ENCODE assay signal across 8 cellular contexts in genomic region chr2:201127570-201127969, GRCh38. TPM values are rescaled to one million over a fixed set of nuclear protein-coding genes. Genes with fewer than 3 reads are reported as not detected.
DNase-seq lines count a peak whose midpoint lies in the region; ATAC-seq and TF ChIP-seq lines count a peak whose summit lies in the region.

No MANE protein-coding gene starts in this region.

- H4K20me1 ChIP-seq in MM.1S (ENCODE audit: insufficient read depth, low read length), result no peaks in the 10 kb centered on the region

- H3K36me3 Mint-ChIP-seq in activated naive CD8-positive, alpha-beta T cell treated with anti-CD3 and anti-CD28 coated beads for 36 hours, result peaks cover 67% of the 10 kb centered on the region

- ATAC-seq in GM18517 (IDR thresholded peaks at IDR 0.05; ENCODE audit: unreplicated experiment), result no peak

- H3K9me3 Mint-ChIP-seq in activated naive CD8-positive, alpha-beta T cell treated with anti-CD3 and anti-CD28 coated beads for 36 hours, result no peaks in the 10 kb centered on the region

- H3K79me2 ChIP-seq in MM.1S (ENCODE audit: low read length), result peaks cover 85% of the 10 kb centered on the region

- H3F3A ChIP-seq in MM.1S (ENCODE audit: insufficient read depth, low read length), result peaks cover 72% of the 10 kb centered on the region

- TF ChIP-seq CTCF in MM.1S (IDR thresholded peaks at IDR 0.05; ENCODE audit: low read length), result no peak

- H3K27me3 ChIP-seq in MM.1S (replicated peaks; ENCODE audit: insufficient read depth, low read length), result no peaks in the 10 kb centered on the region
- no peaks in the 10 kb centered on the region for H3K27me3 ChIP-seq in skeletal muscle satellite cell (ENCODE audit: control insufficient read depth, insufficient read depth, low read length)

- H3K27me3 Mint-ChIP-seq in activated naive CD8-positive, alpha-beta T cell treated with anti-CD3 and anti-CD28 coated beads for 36 hours, result no peaks in the 10 kb centered on the region

- H3K9ac ChIP-seq in MM.1S (ENCODE audit: low read length) (peak overlapping the region; percentile 97), skeletal muscle satellite cell (ENCODE audit: low read depth, low read length) (peak overlapping the region; percentile 86)

- H3K9me2 ChIP-seq in MM.1S (replicated peaks; ENCODE audit: insufficient read depth, low read length), result no peaks in the 10 kb centered on the region

- H3K27ac Mint-ChIP-seq in activated naive CD8-positive, alpha-beta T cell treated with anti-CD3 and anti-CD28 coated beads for 36 hours, result peak overlapping the region; percentile 90

- H3K4me1 ChIP-seq in MM.1S (ENCODE audit: low read length), result peaks cover 84% of the 10 kb centered on the region
- peaks cover 93% of the 10 kb centered on the region for H3K4me1 ChIP-seq in skeletal muscle satellite cell (ENCODE audit: control insufficient read depth, insufficient read depth, low read length)

- H3K27ac ChIP-seq in MM.1S (ENCODE audit: low read length), result peak overlapping the region; percentile 96

- H3K36me3 ChIP-seq in MM.1S (replicated peaks; ENCODE audit: insufficient read depth, low read length), result no peaks in the 10 kb centered on the region; the same call in 1 of the 2 replicates
- peaks cover 8% of the 10 kb centered on the region for H3K36me3 ChIP-seq in skeletal muscle satellite cell (ENCODE audit: insufficient read depth, low read length)

- peak overlapping the region; percentile 77 for H3K4me3 Mint-ChIP-seq in activated naive CD8-positive, alpha-beta T cell treated with anti-CD3 and anti-CD28 coated beads for 36 hours

- H3K4me3 ChIP-seq in MM.1S (ENCODE audit: low read length), result peak overlapping the region; percentile 54
- peak overlapping the region; percentile 41 for H3K4me3 ChIP-seq in skeletal muscle satellite cell (ENCODE audit: low read length)

- peaks cover 62% of the 10 kb centered on the region for H3K4me1 Mint-ChIP-seq in activated naive CD8-positive, alpha-beta T cell treated with anti-CD3 and anti-CD28 coated beads for 36 hours

- peak; percentile 87 for DNase-seq in Ammon's horn (ENCODE audit: low spot score)
- DNase-seq in MM.1S, result peak; percentile 52
- DNase-seq in activated naive CD8-positive, alpha-beta T cell treated with anti-CD3 and anti-CD28 coated beads for 36 hours, result peak; percentile 57
- DNase-seq in glomerular endothelial cell (ENCODE audit: extremely low read depth, low read depth, low spot score), result peak; percentile 50
- no peak for DNase-seq in NCI-H510A (lab: John Stamatoyannopoulos, UW)
- DNase-seq in SHP77 treated with DMSO at 0.1 percent for 48 hours (lab: John Stamatoyannopoulos, UW), result no peak

- H3K9me3 ChIP-seq in MM.1S (replicated peaks; ENCODE audit: insufficient read depth, low read length) (no peaks in the 10 kb centered on the region), skeletal muscle satellite cell (replicated peaks; ENCODE audit: low read length) (no peaks in the 10 kb centered on the region)

- peak overlapping the region; percentile 73 for H3K4me2 ChIP-seq in MM.1S (ENCODE audit: low read depth, low read length)
- peak overlapping the region; percentile 74 for H3K4me2 ChIP-seq in skeletal muscle satellite cell (ENCODE audit: low read length)

- no peak overlapping the region for H2AFZ ChIP-seq in MM.1S (ENCODE audit: low read length)

RNA-seq across cellular contexts. Expression of gene CFLAR, which starts 11.6 kb away (rescaled TPM):
- 100 to 1,000 TPM; 190 to 198 TPM for total RNA-seq in activated naive CD8-positive, alpha-beta T cell treated with anti-CD3 and anti-CD28 coated beads for 36 hours
- 183 and 240 TPM in 2 replicates for total RNA-seq in glomerular endothelial cell
- 72.1 and 75.3 TPM in 2 replicates for total RNA-seq in skeletal muscle satellite cell (2012; rRNA removed)

RNA-seq across cellular contexts. Expression of gene CASP10, which starts 55.4 kb away (rescaled TPM):
- total RNA-seq in activated naive CD8-positive, alpha-beta T cell treated with anti-CD3 and anti-CD28 coated beads for 36 hours, result 10 to 100 TPM; 25.5 to 26.5 TPM
- 32.3 and 42.1 TPM in 2 replicates for total RNA-seq in glomerular endothelial cell
- 1.5 and 2.5 TPM in 2 replicates for total RNA-seq in skeletal muscle satellite cell (2012; rRNA removed)

RNA-seq across cellular contexts. Expression of gene NDUFB3, which starts 55.8 kb away (rescaled TPM):
- total RNA-seq in activated naive CD8-positive, alpha-beta T cell treated with anti-CD3 and anti-CD28 coated beads for 36 hours, result 100 to 1,000 TPM; 139 to 146 TPM
- 73.9 and 92.0 TPM in 2 replicates for total RNA-seq in glomerular endothelial cell
- 62.9 and 96.6 TPM in 2 replicates for total RNA-seq in skeletal muscle satellite cell (2012; rRNA removed)

RNA-seq across cellular contexts. Expression of gene HYCC2, which starts 56.1 kb away (rescaled TPM):
- total RNA-seq in activated naive CD8-positive, alpha-beta T cell treated with anti-CD3 and anti-CD28 coated beads for 36 hours, result 10 to 100 TPM; 22.6 to 25.3 TPM
- total RNA-seq in glomerular endothelial cell, result 6.2 and 11.0 TPM in 2 replicates
- total RNA-seq in skeletal muscle satellite cell (2012; rRNA removed), result 8.1 and 8.7 TPM in 2 replicates

Comparison
In these comparisons a context has a peak if more than half of its experiments do, and no peak if none do; other contexts are left out.
1. DNase-seq: peak in Ammon's horn (single experiment), MM.1S (single experiment), activated naive CD8-positive, alpha-beta T cell treated with anti-CD3 and anti-CD28 coated beads for 36 hours (single experiment) and glomerular endothelial cell (single experiment); none in NCI-H510A (single experiment) and SHP77 treated with DMSO at 0.1 percent for 48 hours (single experiment).